In the genomic region with DNA sequence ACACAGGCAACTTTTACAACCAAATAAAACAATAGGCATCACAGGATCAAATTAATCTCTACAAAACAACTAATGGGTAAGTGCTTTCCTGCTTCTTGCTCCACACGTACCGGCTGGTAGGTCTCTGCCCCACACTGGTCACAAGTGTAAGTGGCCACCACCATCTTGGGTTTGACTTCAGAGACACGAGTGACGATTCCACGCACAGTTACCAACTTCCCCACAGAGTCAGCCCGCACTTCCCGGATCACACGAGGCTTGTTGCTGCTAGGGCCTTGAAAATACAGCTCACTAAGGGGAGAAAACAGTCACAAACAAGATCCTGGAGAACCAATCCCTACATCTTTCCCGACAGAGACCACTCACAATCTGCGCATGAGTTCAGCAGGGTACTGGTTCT, we compare ENCODE assay signal across 11 cellular contexts. TPM values are rescaled to one million over a fixed set of nuclear protein-coding genes. Genes with fewer than 3 reads are reported as not detected.
DNase-seq lines count a peak whose midpoint lies in the region; ATAC-seq and TF ChIP-seq lines count a peak whose summit lies in the region.
"Had no signal": no experiment of that assay in that cellular context is flagged by ENCODE, and none has a peak within 500 bp of the region (broad histone marks: within the 10 kb centered on the region; RNA-seq: fewer than 3 reads in every experiment).

No MANE protein-coding gene starts in this region.

- WGBS in mesodermal cell (ENCODE audit: insufficient coverage in 2 of 2), 2 experiments: 92 to 99% methylated on average over 8 to 10 of the region's 10 CpGs

- DNase-seq in stimulated activated naive CD8-positive, alpha-beta T cell treated with anti-CD3 and anti-CD28 coated beads, Interleukin-15, Interleukin-2, amounts not matched to agents 100 U/mL and 50 U/mL, for 24 hours: no peak
- DNase-seq in activated T-helper 1 cell treated with anti-CD3 and anti-CD28 coated beads, Interleukin-12 subunit alpha, Interleukin-12 subunit beta, Interleukin-2, Interleukin-4 antibody, amounts not matched to agents 30 ng/mL and 10 ng/mL and 1 ng/mL, durations not matched to agents 14 hours and 24 hours and 36 hours (ENCODE audit: low spot score): no peak
- DNase-seq in HAP-1 (ENCODE audit: low spot score in 2 of 2): no peak
- DNase-seq in nucleus accumbens (lab: John Stamatoyannopoulos, UW): no peak
- DNase-seq in GM10266 (ENCODE audit: extremely low spot score): no peak
- DNase-seq in stimulated activated CD8-positive, alpha-beta memory T cell treated with anti-CD3 and anti-CD28 coated beads, Interleukin-4, amount 100 ng/mL, for 48 hours: no peak
- DNase-seq: erythroblast, NCI-H1930 had no signal

- H3K9me3 ChIP-seq in mesodermal cell (ENCODE audit: control insufficient read depth, low read length) (no peaks in the 10 kb centered on the region), HAP-1 (no peaks in the 10 kb centered on the region)

- peaks cover 71% of the 10 kb centered on the region for H3K36me3 ChIP-seq in mesodermal cell (ENCODE audit: control insufficient read depth, insufficient read depth, low read length)
- peaks cover 70% of the 10 kb centered on the region for H3K36me3 ChIP-seq in HAP-1 (replicated peaks)

- H3K27ac Mint-ChIP-seq in stimulated activated naive CD8-positive, alpha-beta T cell treated with anti-CD3 and anti-CD28 coated beads, Interleukin-15, Interleukin-2, amounts not matched to agents 100 ng/mL and 50 ng/mL, for 24 hours: peak overlapping the region; percentile 79
- peak overlapping the region; percentile 67 for H3K27ac Mint-ChIP-seq in activated T-helper 1 cell treated with anti-CD3 and anti-CD28 coated beads, Interleukin-12 subunit alpha, Interleukin-12 subunit beta, Interleukin-2, Interleukin-4 antibody, amounts not matched to agents 30 ng/mL and 10 ng/mL and 1 ng/mL, durations not matched to agents 14 hours and 24 hours and 36 hours

- peak overlapping the region; percentile 100 for H3K4me3 ChIP-seq in mesodermal cell (ENCODE audit: extremely low read depth, insufficient read depth, low read length, poor library complexity, severe bottlenecking)
- H3K4me3 ChIP-seq in HAP-1: no peak overlapping the region

- no peaks in the 10 kb centered on the region for H3K9me3 Mint-ChIP-seq in stimulated activated naive CD8-positive, alpha-beta T cell treated with anti-CD3 and anti-CD28 coated beads, Interleukin-15, Interleukin-2, amounts not matched to agents 100 ng/mL and 50 ng/mL, for 24 hours
- H3K9me3 Mint-ChIP-seq in activated T-helper 1 cell treated with anti-CD3 and anti-CD28 coated beads, Interleukin-12 subunit alpha, Interleukin-12 subunit beta, Interleukin-2, Interleukin-4 antibody, amounts not matched to agents 30 ng/mL and 10 ng/mL and 1 ng/mL, durations not matched to agents 14 hours and 24 hours and 36 hours: no peaks in the 10 kb centered on the region

- H3K27me3 Mint-ChIP-seq in stimulated activated naive CD8-positive, alpha-beta T cell treated with anti-CD3 and anti-CD28 coated beads, Interleukin-15, Interleukin-2, amounts not matched to agents 100 ng/mL and 50 ng/mL, for 24 hours: no peaks in the 10 kb centered on the region
- no peaks in the 10 kb centered on the region for H3K27me3 Mint-ChIP-seq in activated T-helper 1 cell treated with anti-CD3 and anti-CD28 coated beads, Interleukin-12 subunit alpha, Interleukin-12 subunit beta, Interleukin-2, Interleukin-4 antibody, amounts not matched to agents 30 ng/mL and 10 ng/mL and 1 ng/mL, durations not matched to agents 14 hours and 24 hours and 36 hours (ENCODE audit: insufficient read depth)

- peak overlapping the region; percentile 89 for H3K4me3 Mint-ChIP-seq in stimulated activated naive CD8-positive, alpha-beta T cell treated with anti-CD3 and anti-CD28 coated beads, Interleukin-15, Interleukin-2, amounts not matched to agents 100 ng/mL and 50 ng/mL, for 24 hours
- H3K4me3 Mint-ChIP-seq in activated T-helper 1 cell treated with anti-CD3 and anti-CD28 coated beads, Interleukin-12 subunit alpha, Interleukin-12 subunit beta, Interleukin-2, Interleukin-4 antibody, amounts not matched to agents 30 ng/mL and 10 ng/mL and 1 ng/mL, durations not matched to agents 14 hours and 24 hours and 36 hours: peak overlapping the region; percentile 94

- no peaks in the 10 kb centered on the region for H3K27me3 ChIP-seq in HAP-1 (ENCODE audit: low read depth)

- intact Hi-C loops in activated T-helper 1 cell treated with anti-CD3 and anti-CD28 coated beads, Interleukin-12 subunit alpha, Interleukin-12 subunit beta, Interleukin-2, Interleukin-4 antibody, amounts not matched to agents 30 ng/mL and 10 ng/mL and 1 ng/mL, durations not matched to agents 14 hours and 24 hours and 36 hours (cut with micrococcal nuclease): no loop called here

- H3K27ac ChIP-seq in mesodermal cell (ENCODE audit: low read depth, low read length, severe bottlenecking): peak overlapping the region; percentile 6
- H3K27ac ChIP-seq: parathyroid adenoma had no signal

- peaks cover 73% of the 10 kb centered on the region for H3K36me3 Mint-ChIP-seq in stimulated activated naive CD8-positive, alpha-beta T cell treated with anti-CD3 and anti-CD28 coated beads, Interleukin-15, Interleukin-2, amounts not matched to agents 100 ng/mL and 50 ng/mL, for 24 hours (ENCODE audit: low read depth)
- peaks cover 58% of the 10 kb centered on the region for H3K36me3 Mint-ChIP-seq in activated T-helper 1 cell treated with anti-CD3 and anti-CD28 coated beads, Interleukin-12 subunit alpha, Interleukin-12 subunit beta, Interleukin-2, Interleukin-4 antibody, amounts not matched to agents 30 ng/mL and 10 ng/mL and 1 ng/mL, durations not matched to agents 14 hours and 24 hours and 36 hours (ENCODE audit: low read depth)

- peaks cover 55% of the 10 kb centered on the region for H3K4me1 Mint-ChIP-seq in stimulated activated naive CD8-positive, alpha-beta T cell treated with anti-CD3 and anti-CD28 coated beads, Interleukin-15, Interleukin-2, amounts not matched to agents 100 ng/mL and 50 ng/mL, for 24 hours (ENCODE audit: low read depth)
- peaks cover 43% of the 10 kb centered on the region for H3K4me1 Mint-ChIP-seq in activated T-helper 1 cell treated with anti-CD3 and anti-CD28 coated beads, Interleukin-12 subunit alpha, Interleukin-12 subunit beta, Interleukin-2, Interleukin-4 antibody, amounts not matched to agents 30 ng/mL and 10 ng/mL and 1 ng/mL, durations not matched to agents 14 hours and 24 hours and 36 hours (ENCODE audit: low read depth)

- no peak for ATAC-seq in stimulated activated naive CD8-positive, alpha-beta T cell treated with anti-CD3 and anti-CD28 coated beads, Interleukin-15, Interleukin-2, amounts not matched to agents 100 U/mL and 50 U/mL, for 24 hours

- no peak for TF ChIP-seq CTCF in GM10266 (IDR thresholded peaks at IDR 0.05; ENCODE audit: control insufficient read depth, insufficient read depth, low read depth, missing control alignments)

- in situ Hi-C loops in HAP-1 (cut with MboI; ENCODE audit: low sequenced_read_pairs): no loop called here

- H3K4me1 ChIP-seq in mesodermal cell (ENCODE audit: control insufficient read depth, insufficient read depth, low read length, poor library complexity, severe bottlenecking): peaks cover 47% of the 10 kb centered on the region
- 0 out of 2 replicates have a peak, but pooled peaks cover 4% of the 10 kb centered on the region for H3K4me1 ChIP-seq in HAP-1

RNA-seq across cellular contexts. Expression of a gene that starts 2.3 kb away (rescaled TPM):
- 447 and 452 TPM in 2 replicates for total RNA-seq in activated T-helper 1 cell treated with anti-CD3 and anti-CD28 coated beads, Interleukin-12 subunit alpha, Interleukin-12 subunit beta, Interleukin-2, Interleukin-4 antibody, amounts not matched to agents 30 ng/mL and 10 ng/mL and 1 ng/mL, durations not matched to agents 14 hours and 24 hours and 36 hours
- 165 TPM for polyA plus RNA-seq in mesodermal cell (2013, experiment 1 of 2)
- polyA plus RNA-seq in mesodermal cell (2013, experiment 2 of 2): 151 TPM

RNA-seq across cellular contexts. Expression of a gene that starts 2.5 kb away (rescaled TPM):
- 12.3 and 15.9 TPM in 2 replicates for total RNA-seq in activated T-helper 1 cell treated with anti-CD3 and anti-CD28 coated beads, Interleukin-12 subunit alpha, Interleukin-12 subunit beta, Interleukin-2, Interleukin-4 antibody, amounts not matched to agents 30 ng/mL and 10 ng/mL and 1 ng/mL, durations not matched to agents 14 hours and 24 hours and 36 hours
- polyA plus RNA-seq in mesodermal cell (2013, experiment 1 of 2): 18.9 TPM
- polyA plus RNA-seq in mesodermal cell (2013, experiment 2 of 2): 14.3 TPM

RNA-seq across cellular contexts. Expression of a gene that starts 10.1 kb away (rescaled TPM):
- 101 and 115 TPM in 2 replicates for total RNA-seq in activated T-helper 1 cell treated with anti-CD3 and anti-CD28 coated beads, Interleukin-12 subunit alpha, Interleukin-12 subunit beta, Interleukin-2, Interleukin-4 antibody, amounts not matched to agents 30 ng/mL and 10 ng/mL and 1 ng/mL, durations not matched to agents 14 hours and 24 hours and 36 hours
- polyA plus RNA-seq in mesodermal cell (2013, experiment 1 of 2): 129 TPM
- polyA plus RNA-seq in mesodermal cell (2013, experiment 2 of 2): 110 TPM

RNA-seq across cellular contexts. Expression of a gene that starts 17.4 kb away (rescaled TPM):
- total RNA-seq in activated T-helper 1 cell treated with anti-CD3 and anti-CD28 coated beads, Interleukin-12 subunit alpha, Interleukin-12 subunit beta, Interleukin-2, Interleukin-4 antibody, amounts not matched to agents 30 ng/mL and 10 ng/mL and 1 ng/mL, durations not matched to agents 14 hours and 24 hours and 36 hours: 24.6 and 26.1 TPM in 2 replicates
- 34.3 TPM for polyA plus RNA-seq in mesodermal cell (2013, experiment 1 of 2)
- polyA plus RNA-seq in mesodermal cell (2013, experiment 2 of 2): 35.8 TPM

RNA-seq across cellular contexts. Expression of a gene that starts 20.2 kb away (rescaled TPM):
- total RNA-seq in activated T-helper 1 cell treated with anti-CD3 and anti-CD28 coated beads, Interleukin-12 subunit alpha, Interleukin-12 subunit beta, Interleukin-2, Interleukin-4 antibody, amounts not matched to agents 30 ng/mL and 10 ng/mL and 1 ng/mL, durations not matched to agents 14 hours and 24 hours and 36 hours: 72.9 and 79.2 TPM in 2 replicates
- polyA plus RNA-seq in mesodermal cell (2013, experiment 1 of 2): 91.7 TPM
- polyA plus RNA-seq in mesodermal cell (2013, experiment 2 of 2): 72.9 TPM
